In the genomic region with DNA sequence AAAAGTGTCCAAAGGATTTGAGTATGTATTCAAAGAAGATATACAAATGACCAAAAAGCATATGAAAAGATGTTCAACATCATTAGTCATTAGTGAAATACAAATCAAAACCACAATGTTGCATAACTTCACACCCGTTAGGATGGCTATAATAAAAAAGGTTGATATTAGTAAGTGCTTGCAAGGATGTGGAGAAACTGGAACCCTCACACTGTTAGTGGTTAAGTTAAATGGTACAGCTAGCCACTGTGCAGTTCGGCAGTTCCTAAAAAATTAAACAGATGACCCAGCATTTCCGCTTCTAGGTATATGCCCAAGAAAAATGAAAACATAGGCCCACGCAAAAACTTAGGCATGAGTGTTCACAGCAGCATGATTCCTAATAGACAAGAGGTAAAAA, we compare ENCODE assay signal across 22 cellular contexts.
"Had no signal": no experiment of that assay in that cellular context is flagged by ENCODE, and none has a peak within 500 bp of the region (broad histone marks: within the 10 kb centered on the region; RNA-seq: fewer than 3 reads in every experiment).

No MANE protein-coding gene starts in this region.

- H3K4me3 Mint-ChIP-seq: activated naive CD8-positive, alpha-beta T cell; central memory CD8-positive, alpha-beta T cell; endodermal cell; naive B cell; stimulated activated naive CD8-positive, alpha-beta T cell treated with anti-CD3 and anti-CD28 coated beads, Interleukin-15, amount 100 ng/mL, for 72 hours had no signal

- H3K27ac Mint-ChIP-seq: activated naive CD8-positive, alpha-beta T cell; endodermal cell; stimulated activated naive CD8-positive, alpha-beta T cell treated with anti-CD3 and anti-CD28 coated beads, Interleukin-15, amount 100 ng/mL, for 72 hours had no signal

- DNase-seq: activated CD4-positive, alpha-beta T cell treated with anti-CD3 and anti-CD28 coated beads for 1 hour; amniotic stem cell; body of pancreas; colonic mucosa; endodermal cell; foreskin melanocyte; heart left ventricle; kidney; left lung; mucosa of descending colon; naive B cell; ovary; psoas muscle; right cardiac atrium; stimulated activated naive CD8-positive, alpha-beta T cell treated with anti-CD3 and anti-CD28 coated beads, Interleukin-15, amount 100 ng/mL, for 72 hours; transverse colon; uterus; WERI-Rb-1 had no signal

- H3K4me1 ChIP-seq: colonic mucosa, uterus had no signal

- H3K27me3 Mint-ChIP-seq: activated naive CD8-positive, alpha-beta T cell; central memory CD8-positive, alpha-beta T cell; naive B cell; stimulated activated naive CD8-positive, alpha-beta T cell treated with anti-CD3 and anti-CD28 coated beads, Interleukin-15, amount 100 ng/mL, for 72 hours had no signal

- H3K9me3 Mint-ChIP-seq: central memory CD8-positive, alpha-beta T cell; endodermal cell; naive B cell; stimulated activated naive CD8-positive, alpha-beta T cell treated with anti-CD3 and anti-CD28 coated beads, Interleukin-15, amount 100 ng/mL, for 72 hours had no signal

- ATAC-seq: body of pancreas; heart left ventricle; left lung; mucosa of descending colon; psoas muscle; right cardiac atrium; stimulated activated naive CD8-positive, alpha-beta T cell treated with anti-CD3 and anti-CD28 coated beads, Interleukin-15, amount 100 ng/mL, for 72 hours had no signal

- H3K4me1 Mint-ChIP-seq: stimulated activated naive CD8-positive, alpha-beta T cell treated with anti-CD3 and anti-CD28 coated beads, Interleukin-15, amount 100 ng/mL, for 72 hours had no signal

- H3K36me3 ChIP-seq: colonic mucosa, ovary, uterus had no signal

- H3K9me3 ChIP-seq: body of pancreas, colonic mucosa, left lung, mucosa of descending colon, ovary, psoas muscle, suprapubic skin, transverse colon, uterus had no signal

- H3K27me3 ChIP-seq: body of pancreas, colonic mucosa, heart left ventricle, left lung, ovary, suprapubic skin, transverse colon, uterus had no signal

- H3K4me3 ChIP-seq: body of pancreas, colonic mucosa, heart left ventricle, left lung, mucosa of descending colon, ovary, psoas muscle, skin epidermis, suprapubic skin, transverse colon, uterus had no signal

- H3K27ac ChIP-seq: body of pancreas, colonic mucosa, heart left ventricle, left lung, ovary, psoas muscle, skin epidermis, suprapubic skin, transverse colon, uterus, WERI-Rb-1 had no signal
